10 cellular contexts compared by ENCODE assay signal in the genomic region with DNA sequence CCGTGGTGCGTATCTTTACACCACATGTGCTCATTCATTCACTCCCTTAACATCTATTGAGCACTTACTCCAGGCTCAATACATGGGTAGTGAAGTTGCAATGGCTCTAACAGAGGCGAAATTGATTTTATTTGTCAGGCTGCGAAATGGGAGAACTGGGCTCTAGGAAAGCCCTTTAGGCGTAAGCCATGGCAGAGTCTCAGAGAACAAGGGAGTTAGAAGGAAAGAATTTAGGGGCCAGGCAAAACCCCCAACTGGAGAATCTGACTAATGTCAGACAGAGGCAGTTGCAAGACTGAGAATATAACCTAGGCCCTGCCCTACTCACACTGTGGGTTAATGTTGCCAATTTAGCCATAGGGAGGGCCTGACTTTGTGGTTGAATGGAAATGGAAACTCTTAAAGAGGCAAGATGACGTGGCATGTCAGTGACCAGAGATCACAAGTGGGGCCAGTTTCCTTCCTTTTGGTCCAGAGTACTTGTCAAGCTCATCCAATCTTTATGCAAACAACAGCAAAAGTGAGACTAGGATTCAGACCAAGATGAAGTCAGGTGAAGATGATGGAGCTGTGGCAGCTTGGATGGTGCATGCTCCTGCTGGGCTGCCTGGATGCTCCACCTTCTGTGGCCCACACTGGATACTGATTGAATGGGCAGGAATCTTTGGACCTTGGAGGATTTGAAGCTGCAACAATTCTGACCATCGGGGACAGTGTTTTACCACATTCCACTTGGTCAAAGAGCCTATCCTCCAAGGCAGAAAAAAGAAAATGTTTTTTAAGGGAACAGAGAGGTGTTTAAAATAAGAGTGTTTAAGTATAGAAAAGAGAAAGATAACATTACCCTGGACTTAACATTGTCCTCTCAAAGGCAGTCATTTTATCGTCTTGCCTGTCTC.
DNase-seq lines count a peak whose midpoint lies in the region; ATAC-seq and TF ChIP-seq lines count a peak whose summit lies in the region.
"Had no signal": no experiment of that assay in that cellular context is flagged by ENCODE, and none has a peak within 500 bp of the region (broad histone marks: within the 10 kb centered on the region; RNA-seq: fewer than 3 reads in every experiment).

No MANE protein-coding gene starts in this region.

- H2AFZ ChIP-seq in HCT116 (ENCODE audit: low read depth, low read length, poor library complexity, severe bottlenecking), result peak overlapping the region; percentile 78
- peak overlapping the region; percentile 25 for H2AFZ ChIP-seq in osteoblast (ENCODE audit: low read length)

- H3K4me2 ChIP-seq in HCT116 (ENCODE audit: low read length) (no peak overlapping the region), osteoblast (ENCODE audit: insufficient read depth, low read length) (no peak overlapping the region)

- RAD21 ChIA-PET in HCT116 (lab: Charles Lee; ENCODE audit: low non-redundant PET in 1 of 2, low total read pairs in 2 of 2, uncharacterized antibody in 2 of 2, unreplicated experiment in 2 of 2), result interaction anchor here in 1 of 2 experiments (0.7 to 1.0 kb wide), 2 partner anchors 550 to 689 kb away, joined by 3 to 10 read pairs; no protein-coding TSS in a partner anchor

- CTCF ChIA-PET in HCT116 (lab: Charles Lee), result interaction anchor here (0.7 to 5.9 kb wide), 5 partner anchors 146 to 726 kb away, joined by 3 to 66 read pairs (median 5); no protein-coding TSS in a partner anchor
- CTCF ChIA-PET in naive thymus-derived CD4-positive, alpha-beta T cell (lab: Charles Lee), result interaction anchor here (1.2 to 15.3 kb wide), 6 partner anchors 10 to 807 kb away, joined by 3 to 379 read pairs (median 10); no protein-coding TSS in a partner anchor

- H3K27ac ChIP-seq in HCT116 (ENCODE audit: low read depth, low read length) (no peak overlapping the region), osteoblast (ENCODE audit: low read depth, low read length) (no peak overlapping the region), gastroesophageal sphincter (no peak overlapping the region)
- H3K27ac ChIP-seq in naive thymus-derived CD4-positive, alpha-beta T cell (ENCODE audit: low read depth, low read length), result no peak overlapping the region
- H3K27ac ChIP-seq: cardiac muscle cell, Peyer's patch had no signal

- TF ChIP-seq POLR2A in HCT116 (IDR thresholded peaks at IDR 0.05; ENCODE audit: borderline replicate concordance, extremely low read depth, insufficient read depth, insufficient read length) (no peak), gastroesophageal sphincter (IDR thresholded peaks at IDR 0.05) (no peak)

- H3K4me1 ChIP-seq in HCT116 (ENCODE audit: control insufficient read depth in 1 of 2, insufficient read depth in 2 of 2, low read length in 2 of 2), result no peaks in the 10 kb centered on the region
- no peaks in the 10 kb centered on the region for H3K4me1 ChIP-seq in osteoblast (ENCODE audit: insufficient read depth, low read length)
- H3K4me1 ChIP-seq in gastroesophageal sphincter, result no peaks in the 10 kb centered on the region
- no peaks in the 10 kb centered on the region for H3K4me1 ChIP-seq in naive thymus-derived CD4-positive, alpha-beta T cell (ENCODE audit: control insufficient read depth in 2 of 2, insufficient read depth in 2 of 2, low read length in 2 of 2)
- H3K4me1 ChIP-seq: Peyer's patch had no signal

- no peaks in the 10 kb centered on the region for H3K79me2 ChIP-seq in HCT116 (ENCODE audit: insufficient read depth, low read length)
- H3K79me2 ChIP-seq in osteoblast (ENCODE audit: insufficient read depth, low read length), result no peaks in the 10 kb centered on the region

- no peaks in the 10 kb centered on the region for H3K9me3 Mint-ChIP-seq in naive thymus-derived CD4-positive, alpha-beta T cell

- TF ChIP-seq CTCF in GM12865 (IDR thresholded peaks at IDR 0.05; ENCODE audit: insufficient read depth, low read depth, low read length, missing control alignments) (no peak), HCT116 (IDR thresholded peaks at IDR 0.05 in 2 of 3, conservative IDR thresholded peaks at IDR 0.05 in 1 of 3; ENCODE audit: borderline replicate concordance in 1 of 3, insufficient read depth in 1 of 3, low read depth in 2 of 3, low read length in 2 of 3) (no peak), osteoblast (IDR thresholded peaks at IDR 0.05; ENCODE audit: extremely low read depth, low read depth, low read length) (no peak), gastroesophageal sphincter (IDR thresholded peaks at IDR 0.05) (no peak)

- no peaks in the 10 kb centered on the region for H3K9me2 ChIP-seq in HCT116 (ENCODE audit: insufficient read depth)

- no peak for TF ChIP-seq EP300 in gastroesophageal sphincter (IDR thresholded peaks at IDR 0.05)

- no peak overlapping the region for H3K9ac ChIP-seq in HCT116 (ENCODE audit: low read length)

- peaks cover 0 to 17% (median 0%) of the 10 kb centered on the region in 5 donors for H3K27me3 Mint-ChIP-seq in naive thymus-derived CD4-positive, alpha-beta T cell

- H3K4me3 ChIP-seq in GM12865 (ENCODE audit: low read depth, low read length) (no peak overlapping the region), HCT116 (replicated peaks in 1 of 2; ENCODE audit: low read depth in 1 of 2, low read length in 2 of 2) (no peak overlapping the region), osteoblast (ENCODE audit: insufficient read depth, low read length) (no peak overlapping the region), gastroesophageal sphincter (no peak overlapping the region)
- no peak overlapping the region for H3K4me3 ChIP-seq in naive thymus-derived CD4-positive, alpha-beta T cell (ENCODE audit: low read length)
- H3K4me3 ChIP-seq: cardiac muscle cell, Peyer's patch had no signal

- WGBS in gastroesophageal sphincter (ENCODE audit: low coverage in 1 of 2), 2 donors, result 68 to 79% methylated on average over 2 to 8 of the region's 8 CpGs

- H3K4me1 Mint-ChIP-seq in naive thymus-derived CD4-positive, alpha-beta T cell, result peaks cover 0 to 4% (median 0%) of the 10 kb centered on the region in 7 donors

- intact Hi-C loops in HCT116 (cut with micrococcal nuclease), result loop anchor here (1.0 to 10.0 kb wide), 6 partner anchors 147 to 1120 kb away; no protein-coding TSS in a partner anchor
- intact Hi-C loops in naive thymus-derived CD4-positive, alpha-beta T cell (cut with micrococcal nuclease), result loop anchor here (1.0 to 10.0 kb wide), 9 partner anchors 147 to 1347 kb away; partner anchors contain the start of genes SPAST (in 1 of the 2) and XDH (in 1 of the 2)

- POLR2A ChIA-PET in HCT116 (lab: Charles Lee), result no interaction called here
- POLR2A ChIA-PET in naive thymus-derived CD4-positive, alpha-beta T cell (lab: Charles Lee), result no interaction called here

- H3K36me3 Mint-ChIP-seq in naive thymus-derived CD4-positive, alpha-beta T cell, result no peaks in the 10 kb centered on the region

- H3K27me3 ChIP-seq in HCT116 (ENCODE audit: insufficient read depth, low read length), result no peaks in the 10 kb centered on the region
- H3K27me3 ChIP-seq in osteoblast (ENCODE audit: insufficient read depth, low read length), result peaks cover 2% of the 10 kb centered on the region
- no peaks in the 10 kb centered on the region for H3K27me3 ChIP-seq in gastroesophageal sphincter
- no peaks in the 10 kb centered on the region for H3K27me3 ChIP-seq in naive thymus-derived CD4-positive, alpha-beta T cell (ENCODE audit: control insufficient read depth in 2 of 2, insufficient read depth in 2 of 2, low read length in 2 of 2)
- H3K27me3 ChIP-seq: cardiac muscle cell, Peyer's patch had no signal

- BruUV-seq in HCT116 (replicated peaks; lab: Mats Ljungman, UMichigan), result no TSS peak

- ATAC-seq in HCT116 (no peak), gastroesophageal sphincter (no peak)
- no peak for ATAC-seq in naive thymus-derived CD4-positive, alpha-beta T cell

- H3K4me3 Mint-ChIP-seq in naive thymus-derived CD4-positive, alpha-beta T cell, result no peak overlapping the region

- peak; percentile 45 for DNase-seq in GM12865 (ENCODE audit: low read depth)
- no peak for DNase-seq in HCT116 (ENCODE audit: low read depth, low spot score)
- peak; percentile 43 for DNase-seq in activated CD8-positive, alpha-beta memory T cell treated with anti-CD3 and anti-CD28 coated beads, Interleukin-2, amount 50 U/mL, for 48 hours
- no peak for DNase-seq in osteoblast (ENCODE audit: insufficient read length, low spot score, missing footprints)
- no peak for DNase-seq in NCI-H1048 (lab: John Stamatoyannopoulos, UW)
- no peak for DNase-seq in naive thymus-derived CD4-positive, alpha-beta T cell
- DNase-seq: activated gamma-delta T cell had no signal

- no peaks in the 10 kb centered on the region for H3K9me3 ChIP-seq in HCT116 (ENCODE audit: control insufficient read depth in 1 of 2, insufficient read depth in 1 of 2, low read depth in 1 of 2, low read length in 2 of 2)
- no peaks in the 10 kb centered on the region for H3K9me3 ChIP-seq in osteoblast (ENCODE audit: low read depth, low read length)
- no peaks in the 10 kb centered on the region for H3K9me3 ChIP-seq in gastroesophageal sphincter
- no peaks in the 10 kb centered on the region for H3K9me3 ChIP-seq in naive thymus-derived CD4-positive, alpha-beta T cell (ENCODE audit: control insufficient read depth in 2 of 3, low read length in 3 of 3)
- H3K9me3 ChIP-seq: Peyer's patch had no signal

- peak overlapping the region in 1 of 9 donors; percentile 0 for H3K27ac Mint-ChIP-seq in naive thymus-derived CD4-positive, alpha-beta T cell

- H3K36me3 ChIP-seq in HCT116 (ENCODE audit: control insufficient read depth in 1 of 2, insufficient read depth in 2 of 2, low read length in 2 of 2) (no peaks in the 10 kb centered on the region), osteoblast (ENCODE audit: insufficient read depth, low read length) (no peaks in the 10 kb centered on the region), gastroesophageal sphincter (no peaks in the 10 kb centered on the region)
- H3K36me3 ChIP-seq in naive thymus-derived CD4-positive, alpha-beta T cell (ENCODE audit: control insufficient read depth in 2 of 3, insufficient read depth in 3 of 3, low read length in 3 of 3), result no peaks in the 10 kb centered on the region
- H3K36me3 ChIP-seq: cardiac muscle cell, Peyer's patch had no signal

- no peaks in the 10 kb centered on the region for H4K20me1 ChIP-seq in HCT116 (ENCODE audit: insufficient read depth)
- no peaks in the 10 kb centered on the region for H4K20me1 ChIP-seq in osteoblast (ENCODE audit: insufficient read depth, low read length)

- TF ChIP-seq RAD21 in HCT116 (IDR thresholded peaks at IDR 0.05; ENCODE audit: low read depth), result no peak

TF ChIP-seq in HCT116, 20 proteins besides CTCF, POLR2A, EP300 and RAD21:
- TF ChIP-seq, protein P1, sequence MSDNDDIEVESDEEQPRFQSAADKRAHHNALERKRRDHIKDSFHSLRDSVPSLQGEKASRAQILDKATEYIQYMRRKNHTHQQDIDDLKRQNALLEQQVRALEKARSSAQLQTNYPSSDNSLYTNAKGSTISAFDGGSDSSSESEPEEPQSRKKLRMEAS (IDR thresholded peaks at IDR 0.05), result no peak

Comparison
In these comparisons a context has a peak if more than half of its experiments do, and no peak if none do; other contexts are left out.
1. DNase-seq: peak in GM12865 (single experiment) and activated CD8-positive, alpha-beta memory T cell treated with anti-CD3 and anti-CD28 coated beads, Interleukin-2, amount 50 U/mL, for 48 hours (single experiment); none in HCT116 (single experiment), osteoblast (single experiment), NCI-H1048 (single experiment) and naive thymus-derived CD4-positive, alpha-beta T cell (0 of 9).